Comparison of ENCODE assay signal across 12 cellular contexts in genomic region chr18:79624356-79624961, GRCh38. TPM values are rescaled to one million over a fixed set of nuclear protein-coding genes. Genes with fewer than 3 reads are reported as not detected.
DNase-seq lines count a peak whose midpoint lies in the region; ATAC-seq and TF ChIP-seq lines count a peak whose summit lies in the region.
"Had no signal": no experiment of that assay in that cellular context is flagged by ENCODE, and none has a peak within 500 bp of the region (broad histone marks: within the 10 kb centered on the region; RNA-seq: fewer than 3 reads in every experiment).

No MANE protein-coding gene starts in this region.

- H3K4me1 Mint-ChIP-seq in CD4-positive, alpha-beta memory T cell, result peaks cover 0 to 4% (median 0%) of the 10 kb centered on the region in 4 donors

- no peak overlapping the region for H4K91ac ChIP-seq in neuronal stem cell (ENCODE audit: low read depth, low read length, poor library complexity)

- no peaks in the 10 kb centered on the region for H3K9me3 Mint-ChIP-seq in CD4-positive, alpha-beta memory T cell

- H2BK120ac ChIP-seq in neuronal stem cell (ENCODE audit: low read depth, low read length), result no peak overlapping the region

- H3K4me2 ChIP-seq in neuronal stem cell (ENCODE audit: insufficient read depth, low read length, poor library complexity, severe bottlenecking), result no peak overlapping the region

- H3K4me3 ChIP-seq in HL-60 (replicated peaks; ENCODE audit: insufficient read depth, low read length) (no peak overlapping the region), neuronal stem cell (ENCODE audit: low read length in 2 of 2) (peak overlapping the region in 1 of 2 donors; percentile 3)
- H3K4me3 ChIP-seq in CD4-positive, alpha-beta memory T cell (ENCODE audit: low read length in 2 of 2), result no peak overlapping the region
- H3K4me3 ChIP-seq: right lobe of liver had no signal

- no peak overlapping the region for H3K27ac Mint-ChIP-seq in CD4-positive, alpha-beta memory T cell

- peak; percentile 39 for ATAC-seq in GM18511 (IDR thresholded peaks at IDR 0.05; ENCODE audit: unreplicated experiment)
- peak; percentile 27 for ATAC-seq in GM21447 (IDR thresholded peaks at IDR 0.05; ENCODE audit: unreplicated experiment)

- no peak overlapping the region for H2AFZ ChIP-seq in neuronal stem cell (ENCODE audit: low read length)

- peaks cover 4% of the 10 kb centered on the region for H3K79me1 ChIP-seq in neuronal stem cell (ENCODE audit: low read depth, low read length)

- no peak overlapping the region for H3K14ac ChIP-seq in neuronal stem cell (ENCODE audit: low read length)

- CTCF ChIA-PET in CD4-positive, alpha-beta memory T cell (lab: Charles Lee; ENCODE audit: partially characterized antibody), result interaction anchor here (0.9 to 1.9 kb wide), 2 partner anchors 19 to 245 kb away, joined by 3 to 7 read pairs; no protein-coding TSS in a partner anchor

- no peak overlapping the region for H2AK5ac ChIP-seq in neuronal stem cell (ENCODE audit: low read depth, low read length)

- no peak overlapping the region for H3K4ac ChIP-seq in neuronal stem cell (ENCODE audit: low read length)

- no peak overlapping the region for H2BK12ac ChIP-seq in neuronal stem cell (ENCODE audit: low read length)

- H3K36me3 Mint-ChIP-seq in CD4-positive, alpha-beta memory T cell, result no peaks in the 10 kb centered on the region

- H3K4me3 Mint-ChIP-seq in CD4-positive, alpha-beta memory T cell, result no peak overlapping the region

- POLR2A ChIA-PET in CD4-positive, alpha-beta memory T cell (lab: Charles Lee; ENCODE audit: partially characterized antibody), result no interaction called here

- H4K8ac ChIP-seq in neuronal stem cell (ENCODE audit: low read depth, low read length), result no peak overlapping the region

- peaks cover 4 to 14% of the 10 kb centered on the region in 2 donors for H3K27me3 Mint-ChIP-seq in CD4-positive, alpha-beta memory T cell

- H3K27ac ChIP-seq in HL-60 (replicated peaks) (peak overlapping the region; percentile 86), neuronal stem cell (replicated peaks; ENCODE audit: low read length) (no peak overlapping the region)
- no peak overlapping the region for H3K27ac ChIP-seq in CD4-positive, alpha-beta memory T cell (ENCODE audit: low read depth, low read length)
- H3K27ac ChIP-seq: right lobe of liver had no signal

- H3K4me1 ChIP-seq in neuronal stem cell (ENCODE audit: control insufficient read depth in 2 of 2, insufficient read depth in 1 of 2, low read depth in 1 of 2, low read length in 2 of 2), result peaks cover 0 to 1% of the 10 kb centered on the region in 2 donors
- no peaks in the 10 kb centered on the region for H3K4me1 ChIP-seq in CD4-positive, alpha-beta memory T cell (ENCODE audit: insufficient read depth, low read length)
- H3K4me1 ChIP-seq: right lobe of liver had no signal

- H3K9me3 ChIP-seq in neuronal stem cell (replicated peaks in 1 of 2; ENCODE audit: control insufficient read depth in 2 of 2, insufficient read depth in 1 of 2, low read depth in 1 of 2, low read length in 2 of 2), result no peaks in the 10 kb centered on the region
- H3K9me3 ChIP-seq in CD4-positive, alpha-beta memory T cell (ENCODE audit: control insufficient read depth in 1 of 2, low read length in 2 of 2), result no peaks in the 10 kb centered on the region
- H3K9me3 ChIP-seq: right lobe of liver had no signal

- no peak overlapping the region for H2BK15ac ChIP-seq in neuronal stem cell (ENCODE audit: low read length)

- DNase-seq in HL-60 (ENCODE audit: low read depth in 1 of 2, low spot score in 1 of 2) (peak in 1 of 2 experiments; percentile 59), medulla oblongata (ENCODE audit: extremely low spot score) (peak; percentile 27), 8988T (no peak), NCI-H1694 treated with DMSO at 0.1 percent for 48 hours (lab: John Stamatoyannopoulos, UW) (no peak), neuronal stem cell (ENCODE audit: low spot score) (no peak)
- no peak for DNase-seq in CD4-positive, alpha-beta memory T cell
- DNase-seq: activated CD8-positive, alpha-beta memory T cell treated with anti-CD3 and anti-CD28 coated beads for 24 hours; amniotic stem cell; NCI-H510A had no signal

- no peak overlapping the region for H3K9ac ChIP-seq in neuronal stem cell (ENCODE audit: low read depth, low read length, poor library complexity)

- intact Hi-C loops in CD4-positive, alpha-beta memory T cell (cut with micrococcal nuclease), result no loop called here

- H3K36me3 ChIP-seq in neuronal stem cell (replicated peaks in 1 of 2; ENCODE audit: control insufficient read depth in 2 of 2, insufficient read depth in 2 of 2, low read length in 2 of 2), result no peaks in the 10 kb centered on the region
- H3K36me3 ChIP-seq in CD4-positive, alpha-beta memory T cell (ENCODE audit: insufficient read depth, low read length), result no peaks in the 10 kb centered on the region
- H3K36me3 ChIP-seq: right lobe of liver had no signal

- H3K23ac ChIP-seq in neuronal stem cell (ENCODE audit: low read depth, low read length, poor library complexity), result no peak overlapping the region

- TF ChIP-seq CTCF in HL-60 (IDR thresholded peaks at IDR 0.05; ENCODE audit: insufficient read depth, low read length), result no peak

- no peak overlapping the region for H2BK5ac ChIP-seq in neuronal stem cell (ENCODE audit: low read length)

- WGBS in neuronal stem cell (ENCODE audit: extremely low coverage in 2 of 2, insufficient read length in 2 of 2, insufficient replicate concordance in 1 of 2), 2 donors, result no CpG with 5 or more reads among the region's 5 CpGs

- no peak overlapping the region for H3K18ac ChIP-seq in neuronal stem cell (ENCODE audit: low read length)

- H3K27me3 ChIP-seq in HL-60 (ENCODE audit: insufficient read depth, poor library complexity, severe bottlenecking) (no peaks in the 10 kb centered on the region), neuronal stem cell (ENCODE audit: control insufficient read depth in 3 of 3, insufficient read depth in 3 of 3, low read depth in 1 of 3, low read length in 3 of 3) (peaks cover 0 to 26% (median 0%) of the 10 kb centered on the region in 3 experiments)
- no peaks in the 10 kb centered on the region for H3K27me3 ChIP-seq in CD4-positive, alpha-beta memory T cell (ENCODE audit: insufficient read depth, low read length)
- H3K27me3 ChIP-seq: right lobe of liver had no signal

RNA-seq across cellular contexts. Expression of gene CTDP1, which starts 55.1 kb away (rescaled TPM):
- 10.5 TPM for polyA plus RNA-seq in neuronal stem cell (2013, experiment 1 of 2)
- polyA plus RNA-seq in neuronal stem cell (2013, experiment 2 of 2), result 11.0 TPM
- total RNA-seq in CD4-positive, alpha-beta memory T cell, result 10 to 100 TPM; 42.6 to 44.5 TPM
- 10 to 100 TPM in 1 of 2 donors, 1 to 10 TPM in 1; 8.5 to 30.2 TPM for polyA plus RNA-seq in CD4-positive, alpha-beta memory T cell
